17 cellular contexts compared by ENCODE assay signal in the genomic region with DNA sequence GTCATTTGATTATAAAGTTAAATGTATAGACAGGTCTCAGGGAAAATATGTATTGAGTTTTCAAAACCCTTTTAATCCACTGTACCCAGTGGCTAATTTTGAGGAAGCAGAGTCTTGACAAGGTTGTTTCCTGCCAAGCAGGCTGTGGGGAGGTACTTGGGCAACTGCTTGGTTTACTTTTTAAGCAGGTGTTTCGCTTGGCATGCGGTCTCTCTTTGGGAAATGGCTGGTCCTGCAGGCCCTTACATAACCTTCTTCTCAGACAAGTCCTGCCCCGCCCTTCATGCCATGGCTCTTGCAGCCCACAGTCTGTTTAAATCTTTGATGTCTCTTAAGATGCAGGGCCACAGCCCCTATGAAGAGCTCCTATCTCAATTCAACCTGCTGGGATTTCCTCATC. TPM values are rescaled to one million over a fixed set of nuclear protein-coding genes. Genes with fewer than 3 reads are reported as not detected.
DNase-seq lines count a peak whose midpoint lies in the region; ATAC-seq and TF ChIP-seq lines count a peak whose summit lies in the region.
"Had no signal": no experiment of that assay in that cellular context is flagged by ENCODE, and none has a peak within 500 bp of the region (broad histone marks: within the 10 kb centered on the region; RNA-seq: fewer than 3 reads in every experiment).

No MANE protein-coding gene starts in this region.

- TF ChIP-seq CTCF in lower lobe of right lung (IDR thresholded peaks at IDR 0.05), result no peak

- no peaks in the 10 kb centered on the region for H3K9me3 ChIP-seq in lower lobe of right lung
- H3K9me3 ChIP-seq: ovary had no signal

- no peaks in the 10 kb centered on the region for H3K36me3 ChIP-seq in lower lobe of right lung
- H3K36me3 ChIP-seq: heart right ventricle, ovary had no signal

- no peaks in the 10 kb centered on the region for H3K27me3 ChIP-seq in lower lobe of right lung (ENCODE audit: low read depth)
- H3K27me3 ChIP-seq: heart right ventricle, ovary had no signal

- no peaks in the 10 kb centered on the region for H3K4me1 ChIP-seq in lower lobe of right lung

- intact Hi-C loops in lower lobe of right lung (cut with DNase I), result no loop called here

- H3K27ac ChIP-seq in lower lobe of right lung, result peak overlapping the region; percentile 42
- H3K27ac ChIP-seq: GM23248, heart right ventricle, ovary, VCaP had no signal

- no peak overlapping the region for H3K4me3 ChIP-seq in lower lobe of right lung
- H3K4me3 ChIP-seq: GM23248, heart right ventricle, ovary, smooth muscle cell had no signal

- DNase-seq in NOMO-1 (lab: John Stamatoyannopoulos, UW; ENCODE audit: unreplicated experiment in 2 of 2) (peak; percentile 17 to 33), NOMO-1 treated with dmso at 0.1 percent for 144 hours (lab: John Stamatoyannopoulos, UW; ENCODE audit: unreplicated experiment) (no peak), RPMI8226 (peak; percentile 19), lower lobe of right lung (peak; percentile 81), ureter (ENCODE audit: low spot score) (peak; percentile 82), SK-N-DZ (ENCODE audit: low spot score) (no peak)
- no peak for DNase-seq in activated CD4-positive, alpha-beta T cell treated with anti-CD3 and anti-CD28 coated beads, Interleukin-2, amount 50 U/mL, for 4 hours
- DNase-seq: CD8-positive, alpha-beta T cell; GM23248; heart right ventricle; NCI-H1694; ovary; SW 1271 had no signal

- peak; percentile 77 to 84 for ATAC-seq in lower lobe of right lung
- ATAC-seq in GM21360 (IDR thresholded peaks at IDR 0.05; ENCODE audit: unreplicated experiment), result no peak
- ATAC-seq: CD8-positive, alpha-beta T cell; heart right ventricle; stimulated activated effector memory CD8-positive, alpha-beta T cell treated with anti-CD3 and anti-CD28 coated beads, Interleukin-12 subunit alpha, Interleukin-12 subunit beta, amount 100 ng/mL, for 72 hours had no signal

RNA-seq across cellular contexts. Expression of a gene that starts 36.0 kb away (rescaled TPM):
- 54.9 TPM for total RNA-seq in lower lobe of right lung
- total RNA-seq in ureter, result 126 TPM
- 26.5 and 27.6 TPM in 2 replicates for polyA plus RNA-seq in SK-N-DZ (2014; cell fraction: cytosol; rRNA removed)
- 17.6 and 17.8 TPM in 2 replicates for polyA plus RNA-seq in SK-N-DZ (2014; cell fraction: nucleus; rRNA removed)

Comparison
In these comparisons a context has a peak if more than half of its experiments do, and no peak if none do; other contexts are left out.
1. DNase-seq: peak in NOMO-1 (2 of 2), RPMI8226 (single experiment), lower lobe of right lung (single experiment) and ureter (single experiment); none in NOMO-1 treated with dmso at 0.1 percent for 144 hours (single experiment), SK-N-DZ (single experiment) and activated CD4-positive, alpha-beta T cell treated with anti-CD3 and anti-CD28 coated beads, Interleukin-2, amount 50 U/mL, for 4 hours (0 of 2).